In the genomic region with DNA sequence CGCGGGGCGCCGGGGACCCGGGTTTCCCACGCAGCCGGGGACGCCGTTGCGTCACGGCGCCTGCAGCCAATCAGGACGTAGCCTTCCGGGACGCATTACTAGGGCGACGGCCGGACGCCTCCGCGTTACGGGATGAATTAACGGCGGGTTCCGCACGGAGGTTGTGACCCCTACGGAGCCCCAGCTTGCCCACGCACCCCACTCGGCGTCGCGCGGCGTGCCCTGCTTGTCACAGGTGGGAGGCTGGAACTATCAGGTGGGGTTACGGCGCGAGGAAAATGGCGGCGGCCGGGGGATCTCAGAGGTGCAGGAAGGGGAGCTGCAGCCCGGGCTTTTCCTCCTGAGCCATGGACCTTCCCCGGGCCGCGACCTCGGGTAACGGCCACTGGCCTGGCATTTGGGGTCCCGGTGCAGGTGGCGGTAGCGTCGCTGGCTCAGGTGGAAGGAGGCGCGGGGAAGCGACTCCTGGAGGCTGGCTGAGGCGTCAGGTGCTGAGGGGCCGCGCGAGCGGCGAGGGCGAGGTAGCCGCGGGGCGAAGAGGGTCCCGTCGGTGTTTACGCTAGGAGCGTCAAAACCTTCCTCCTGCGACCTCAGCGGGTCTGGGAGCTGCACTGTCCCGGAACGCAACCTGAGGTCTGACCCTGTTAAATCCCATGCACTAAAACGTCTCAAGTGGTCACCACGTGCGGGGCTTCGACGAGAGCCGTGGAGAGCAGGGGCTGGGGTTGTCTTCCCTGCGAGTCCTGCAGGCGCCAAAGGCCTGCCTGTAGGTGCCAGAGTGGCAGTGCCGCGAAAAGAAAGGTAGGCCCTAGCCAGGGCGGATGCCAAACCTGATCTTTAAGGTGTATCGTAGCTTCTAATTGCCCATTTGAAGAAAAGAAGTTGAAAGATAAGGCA, we compare ENCODE assay signal across 8 cellular contexts. TPM values are rescaled to one million over a fixed set of nuclear protein-coding genes. Genes with fewer than 3 reads are reported as not detected.
A peak's percentile ranks its signal among the peaks of the same experiment; 100 is the strongest.
DNase-seq lines count a peak whose midpoint lies in the region; ATAC-seq and TF ChIP-seq lines count a peak whose summit lies in the region.

LCLAT1 (plus strand) TSS at position 98 of the 897 bp plus-strand sequence. CDS start 78,345 bp downstream, outside the sequence.

- peak within 1 kb of the TSS; percentile 68 for H3K4me3 ChIP-seq in Jurkat, Clone E6-1 (ENCODE audit: low read length)
- H3K4me3 ChIP-seq in osteoblast (ENCODE audit: insufficient read depth, low read length), result peak within 1 kb of the TSS; percentile 98
- peak within 1 kb of the TSS; percentile 92 to 96 for H3K4me3 ChIP-seq in testis

- no peaks in the 10 kb centered on the region for H3K9me3 ChIP-seq in osteoblast (ENCODE audit: low read depth, low read length)
- H3K9me3 ChIP-seq in testis, result no peaks in the 10 kb centered on the region

- H3K79me2 ChIP-seq in osteoblast (ENCODE audit: insufficient read depth, low read length), result peaks cover 32% of the 10 kb centered on the region

- 3 to 4% methylated on average over 19 to 83 of the region's 83 CpGs for WGBS in testis, 2 donors

- H3K4me1 ChIP-seq in osteoblast (ENCODE audit: insufficient read depth, low read length), result peaks cover 18% of the 10 kb centered on the region
- H3K4me1 ChIP-seq in testis, result peaks cover 10% of the 10 kb centered on the region

- TF ChIP-seq POLR2A in testis (IDR thresholded peaks at IDR 0.05), result no peak

- H3K27ac ChIP-seq in osteoblast (ENCODE audit: low read depth, low read length) (peak within 1 kb of the TSS; percentile 93), testis (peak within 1 kb of the TSS; percentile 67 to 85)

- H3K36me3 ChIP-seq in osteoblast (ENCODE audit: insufficient read depth, low read length) (no peaks in the 10 kb centered on the region), testis (ENCODE audit: low read depth, missing control alignments) (no peaks in the 10 kb centered on the region)

- ATAC-seq in GM21717 (IDR thresholded peaks at IDR 0.05; ENCODE audit: unreplicated experiment), result peak; percentile 96

- H3K27me3 ChIP-seq in osteoblast (ENCODE audit: insufficient read depth, low read length), result no peaks in the 10 kb centered on the region
- no peaks in the 10 kb centered on the region for H3K27me3 ChIP-seq in testis

- in situ Hi-C loops in SK-MEL-5 (cut with HindIII; ENCODE audit: low pct_unique_long_range_greater_than_20kb, low sequenced_read_pairs), result no loop called here

- H4K20me1 ChIP-seq in osteoblast (ENCODE audit: insufficient read depth, low read length), result no peaks in the 10 kb centered on the region

- TF ChIP-seq CTCF in osteoblast (IDR thresholded peaks at IDR 0.05; ENCODE audit: extremely low read depth, low read depth, low read length) (no peak), testis (IDR thresholded peaks at IDR 0.05) (no peak)

- intact Hi-C loops in testis (cut with DNase I; ENCODE audit: low total_unique reads), result no loop called here

- peak within 1 kb of the TSS; percentile 87 for H2AFZ ChIP-seq in osteoblast (ENCODE audit: low read length)

- peak; percentile 77 for DNase-seq in ELR (ENCODE audit: low read depth)
- DNase-seq in Jurkat, Clone E6-1 (ENCODE audit: low read depth, low spot score), result peak; percentile 62
- DNase-seq in SK-MEL-5 (ENCODE audit: low read depth, low spot score), result peak; percentile 82
- peak; percentile 53 to 70 (median 60) for DNase-seq in activated naive CD4-positive, alpha-beta T cell (lab: John Stamatoyannopoulos, UW)
- peak; percentile 89 for DNase-seq in germinal center (ENCODE audit: low spot score)
- peak; percentile 97 for DNase-seq in osteoblast (ENCODE audit: insufficient read length, low spot score, missing footprints)
- peak; percentile 89 for DNase-seq in testis

- H3K4me2 ChIP-seq in osteoblast (ENCODE audit: insufficient read depth, low read length), result peak within 1 kb of the TSS; percentile 89

RNA-seq across cellular contexts. Expression of gene LCLAT1, which starts in this region (rescaled TPM):
- 1.8 TPM for polyA plus RNA-seq in Jurkat, Clone E6-1 (2012; ENCODE audit: insufficient read depth, insufficient read length)
- total RNA-seq in SK-MEL-5 (2014; rRNA removed; shearing (Covaris generic)), result 23.9 TPM in 2 replicates
- polyA plus RNA-seq in SK-MEL-5 (2015; cell fraction: cytosol; rRNA removed), result 35.6 and 51.6 TPM in 2 replicates
- 21.1 and 28.6 TPM in 2 replicates for polyA plus RNA-seq in SK-MEL-5 (2015; cell fraction: nucleus; rRNA removed)
- total RNA-seq in osteoblast, result 16.5 and 29.7 TPM in 2 replicates
- total RNA-seq in testis, result 10 to 100 TPM; 34.9 to 39.4 TPM
- polyA plus RNA-seq in testis (ENCODE audit: insufficient read depth, low read depth, low replicate concordance), result 11.1 TPM

Comparison
In these comparisons a context has a peak if more than half of its experiments do, and no peak if none do; other contexts are left out.
1. Peak in every context shown above with its lines: DNase-seq, ATAC-seq, H3K4me3 ChIP-seq and H3K27ac ChIP-seq.